24 cellular contexts compared by ENCODE assay signal in genomic region chr2:217271813-217272212, GRCh38.
DNase-seq lines count a peak whose midpoint lies in the region; ATAC-seq, FAIRE-seq and TF ChIP-seq lines count a peak whose summit lies in the region.
"Had no signal": no experiment of that assay in that cellular context is flagged by ENCODE, and none has a peak within 500 bp of the region (broad histone marks: within the 10 kb centered on the region; RNA-seq: fewer than 3 reads in every experiment).

No MANE protein-coding gene starts in this region.

- dilution Hi-C loops in keratinocyte (cut with MboI; ENCODE audit: extremely low pct_ligation_motif_present, low sequenced_read_pairs): no loop called here

- H3K27me3 ChIP-seq in keratinocyte (ENCODE audit: control insufficient read depth, extremely low read depth, insufficient read depth, low read length) (no peaks in the 10 kb centered on the region), tibial artery (no peaks in the 10 kb centered on the region), foreskin keratinocyte (no peaks in the 10 kb centered on the region)
- H3K27me3 ChIP-seq: MG63 had no signal

- no peak overlapping the region for H3K9ac ChIP-seq in keratinocyte (ENCODE audit: control insufficient read depth, extremely low read depth, insufficient read depth, low read length)
- H3K9ac ChIP-seq: BLaER1 treated with 17β-estradiol and CSF1 and Interleukin-3, amounts not matched to agents 10 nM and 100 nM had no signal

- H3K4me3 ChIP-seq in keratinocyte (ENCODE audit: control insufficient read depth in 2 of 3, extremely low read depth in 1 of 3, insufficient read depth in 2 of 3, low read depth in 1 of 3, low read length in 3 of 3) (no peak overlapping the region), tibial artery (no peak overlapping the region)
- H3K4me3 ChIP-seq: BLaER1 treated with 17β-estradiol and CSF1 and Interleukin-3, amounts not matched to agents 10 nM and 100 nM; K562; MG63; SK-N-MC had no signal

- no peaks in the 10 kb centered on the region for H3K79me2 ChIP-seq in keratinocyte (ENCODE audit: control insufficient read depth, insufficient read depth, low read length)

- H2AFZ ChIP-seq in keratinocyte (ENCODE audit: control insufficient read depth, low read length): peak overlapping the region; percentile 23

- H3K4me1 ChIP-seq in keratinocyte (ENCODE audit: control insufficient read depth, extremely low read depth, insufficient read depth, low read length): no peaks in the 10 kb centered on the region
- H3K4me1 ChIP-seq in tibial artery: peaks cover 0 to 36% (median 13%) of the 10 kb centered on the region in 4 donors
- H3K4me1 ChIP-seq in foreskin keratinocyte: no peaks in the 10 kb centered on the region

- DNase-seq in Right ventricle myocardium inferior (ENCODE audit: missing footprints) (no peak), cardiac septum (ENCODE audit: low spot score) (no peak), epithelial cell of prostate (ENCODE audit: low read depth, low spot score) (peak; percentile 27), keratinocyte (ENCODE audit: low read depth, low spot score) (no peak), tibial artery (no peak), foreskin keratinocyte (no peak)
- DNase-seq: 8988T; Calu3; CD8-positive, alpha-beta memory T cell; DMS153; MG63; NCI-H1417 treated with DMSO at 0.1 percent for 48 hours; NCI-H187; NCI-H446; NCI-H526 treated with DMSO at 0.1 percent for 48 hours; OCI-M1; SHP77 treated with DMSO at 0.1 percent for 48 hours had no signal

- H3K36me3 ChIP-seq in keratinocyte (ENCODE audit: control insufficient read depth in 2 of 2, extremely low read depth in 1 of 2, insufficient read depth in 2 of 2, low read length in 2 of 2) (no peaks in the 10 kb centered on the region), tibial artery (no peaks in the 10 kb centered on the region)
- H3K36me3 ChIP-seq: BLaER1 treated with 17β-estradiol and CSF1 and Interleukin-3, amounts not matched to agents 10 nM and 100 nM; MG63 had no signal

- TF ChIP-seq CTCF in keratinocyte (optimal IDR thresholded peaks at IDR 0.05 in 1 of 3, IDR thresholded peaks at IDR 0.05 in 1 of 3, conservative IDR thresholded peaks at IDR 0.05 in 1 of 3; ENCODE audit: extremely low read depth in 1 of 3, insufficient read depth in 2 of 3, low read length in 3 of 3): no peak
- TF ChIP-seq CTCF in tibial artery (IDR thresholded peaks at IDR 0.05): no peak
- TF ChIP-seq CTCF in foreskin keratinocyte (conservative IDR thresholded peaks at IDR 0.05): no peak

- H3K9me3 ChIP-seq in keratinocyte (ENCODE audit: control insufficient read depth, low read depth, low read length) (no peaks in the 10 kb centered on the region), tibial artery (peaks cover 0 to 4% (median 0%) of the 10 kb centered on the region in 3 donors)

- no peaks in the 10 kb centered on the region for H4K20me1 ChIP-seq in keratinocyte (ENCODE audit: control insufficient read depth, extremely low read depth, insufficient read depth, low read length)
- H4K20me1 ChIP-seq: BLaER1 treated with 17β-estradiol and CSF1 and Interleukin-3, amounts not matched to agents 10 nM and 100 nM had no signal

- no peak for FAIRE-seq in keratinocyte (lab: Jason Lieb, UNC)
- FAIRE-seq: GM12892, GM18507, K562 had no signal

- no peak overlapping the region for H3K27ac ChIP-seq in epithelial cell of prostate
- no peak overlapping the region for H3K27ac ChIP-seq in keratinocyte (ENCODE audit: control insufficient read depth, insufficient read depth, low read length)
- H3K27ac ChIP-seq in tibial artery: peak overlapping the region; percentile 9 to 14
- no peak overlapping the region for H3K27ac ChIP-seq in foreskin keratinocyte
- H3K27ac ChIP-seq: BLaER1 treated with 17β-estradiol and CSF1 and Interleukin-3, amounts not matched to agents 10 nM and 100 nM; SK-N-MC had no signal

- H3K9me1 ChIP-seq in keratinocyte (ENCODE audit: control insufficient read depth, extremely low read depth, insufficient read depth, low read length): no peaks in the 10 kb centered on the region

- H3K4me2 ChIP-seq in keratinocyte (ENCODE audit: control insufficient read depth, extremely low read depth, insufficient read depth, low read depth, low read length): no peak overlapping the region
- H3K4me2 ChIP-seq: BLaER1 treated with 17β-estradiol and CSF1 and Interleukin-3, amounts not matched to agents 10 nM and 100 nM had no signal

- ATAC-seq in Right ventricle myocardium inferior: peak; percentile 43
- no peak for ATAC-seq in foreskin keratinocyte
- ATAC-seq in GM21381 (IDR thresholded peaks at IDR 0.05; ENCODE audit: unreplicated experiment): no peak
- no peak for ATAC-seq in HG03108 (IDR thresholded peaks at IDR 0.05; ENCODE audit: unreplicated experiment)
- ATAC-seq: K562 had no signal

- intact Hi-C loops in Right ventricle myocardium inferior (cut with DNase I): loop anchor here (10.0 kb wide), 1 partner anchor 187 kb away; no protein-coding TSS in a partner anchor
- intact Hi-C loops in cardiac septum (cut with DNase I): no loop called here
- intact Hi-C loops in tibial artery (cut with DNase I; ENCODE audit: low total_unique reads): no loop called here

Comparison
In these comparisons a context has a peak if more than half of its experiments do, and no peak if none do; other contexts are left out.
1. H3K27ac ChIP-seq: peak in tibial artery (2 of 2); none in epithelial cell of prostate (single experiment), keratinocyte (single experiment) and foreskin keratinocyte (single experiment).